Comparison of ENCODE assay signal across 24 cellular contexts in the genomic region with DNA sequence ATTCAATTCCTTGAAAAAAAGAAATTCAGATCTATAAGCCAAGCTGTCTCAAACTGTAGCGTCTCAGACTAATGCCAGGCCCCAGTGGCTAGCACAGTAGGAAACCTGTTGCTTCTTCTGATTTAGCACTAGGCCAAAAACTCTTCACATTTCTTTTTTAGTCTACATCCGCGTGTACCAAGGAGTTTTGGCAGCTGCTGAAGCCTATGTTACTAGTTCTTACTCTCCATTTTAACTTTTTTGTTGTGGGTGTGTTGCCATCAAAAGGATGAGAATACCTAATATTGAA.
"Had no signal": no experiment of that assay in that cellular context is flagged by ENCODE, and none has a peak within 500 bp of the region (broad histone marks: within the 10 kb centered on the region; RNA-seq: fewer than 3 reads in every experiment).

No MANE protein-coding gene starts in this region.

- H3K27ac Mint-ChIP-seq: activated naive CD8-positive, alpha-beta T cell treated with anti-CD3 and anti-CD28 coated beads, Interleukin-2, amount 10 ng/mL, durations not matched to agents 7 days and 5 days; activated T-helper 2 cell treated with anti-CD3 and anti-CD28 coated beads, Interferon-gamma antibody, Interleukin-2, Interleukin-4, amounts not matched to agents 10 μg/mL and 5 μg/mL and 100 μg/mL, durations not matched to agents 14 hours and 24 hours and 36 hours; immature natural killer cell; naive thymus-derived CD4-positive, alpha-beta T cell; stimulated activated memory B cell treated with anti-CD40 and anti-IgM and Interleukin-4, amounts not matched to agents 10 μg/mL and 1 μg/mL and 100 μg/mL, for 72 hours had no signal

- H3K27me3 Mint-ChIP-seq: activated naive CD8-positive, alpha-beta T cell treated with anti-CD3 and anti-CD28 coated beads, Interleukin-2, amount 10 ng/mL, durations not matched to agents 7 days and 5 days; activated T-cell treated with anti-CD3 and anti-CD28 coated beads, Interleukin-2, amount 50 U/mL, for 24 hours had no signal

- H3K36me3 Mint-ChIP-seq: activated naive CD8-positive, alpha-beta T cell treated with anti-CD3 and anti-CD28 coated beads, Interleukin-2, amount 10 ng/mL, durations not matched to agents 7 days and 5 days; immature natural killer cell; stimulated activated memory B cell treated with anti-CD40 and anti-IgM and Interleukin-4, amounts not matched to agents 10 μg/mL and 1 μg/mL and 100 μg/mL, for 72 hours had no signal

- H3K4me3 ChIP-seq: colonic mucosa, esophagus squamous epithelium, gastroesophageal sphincter, left lung, lung, right lobe of liver, skin epidermis, stomach, transverse colon, vagina had no signal

- H3K9me3 Mint-ChIP-seq: activated naive CD8-positive, alpha-beta T cell treated with anti-CD3 and anti-CD28 coated beads, Interleukin-2, amount 10 ng/mL, durations not matched to agents 7 days and 5 days; activated T-cell treated with anti-CD3 and anti-CD28 coated beads, Interleukin-2, amount 50 U/mL, for 24 hours; activated T-helper 2 cell treated with anti-CD3 and anti-CD28 coated beads, Interferon-gamma antibody, Interleukin-2, Interleukin-4, amounts not matched to agents 10 μg/mL and 5 μg/mL and 100 μg/mL, durations not matched to agents 14 hours and 24 hours and 36 hours; immature natural killer cell; neural crest cell; stimulated activated memory B cell treated with anti-CD40 and anti-IgM and Interleukin-4, amounts not matched to agents 10 μg/mL and 1 μg/mL and 100 μg/mL, for 72 hours had no signal

- H3K9me3 ChIP-seq: colonic mucosa, esophagus squamous epithelium, gastroesophageal sphincter, left lung, right lobe of liver, stomach, transverse colon, vagina had no signal

- H3K27me3 ChIP-seq: colonic mucosa, dorsolateral prefrontal cortex, right lobe of liver, transverse colon, vagina had no signal

- H3K4me3 Mint-ChIP-seq: activated T-cell treated with anti-CD3 and anti-CD28 coated beads, Interleukin-2, amount 50 U/mL, for 24 hours; immature natural killer cell; naive thymus-derived CD4-positive, alpha-beta T cell; neural crest cell; stimulated activated memory B cell treated with anti-CD40 and anti-IgM and Interleukin-4, amounts not matched to agents 10 μg/mL and 1 μg/mL and 100 μg/mL, for 72 hours had no signal

- DNase-seq: activated CD4-positive, alpha-beta T cell treated with anti-CD3 and anti-CD28 coated beads, Interleukin-2, amount 50 U/mL, for 1 hour; activated CD8-positive, alpha-beta memory T cell treated with anti-CD3 and anti-CD28 coated beads, Interleukin-2, amount 50 U/mL, for 4 hours; activated naive CD4-positive, alpha-beta T cell; activated naive CD8-positive, alpha-beta T cell treated with anti-CD3 and anti-CD28 coated beads, Interleukin-2, amount 10 ng/mL, durations not matched to agents 7 days and 5 days; activated T-cell treated with anti-CD3 and anti-CD28 coated beads, Interleukin-2, amount 50 U/mL, for 24 hours; colonic mucosa; dorsolateral prefrontal cortex; esophagus squamous epithelium; immature natural killer cell; left lung; naive thymus-derived CD4-positive, alpha-beta T cell; posterior cingulate gyrus; right lobe of liver; stimulated activated CD4-positive, alpha-beta T cell treated with anti-CD3 and anti-CD28 coated beads, Interleukin-2, amount 100 ng/mL, for 24 hours; stomach; transverse colon had no signal

- H3K4me1 ChIP-seq: colonic mucosa, gastroesophageal sphincter, right lobe of liver, vagina had no signal

- H3K27ac ChIP-seq: colonic mucosa, dorsolateral prefrontal cortex, esophagus squamous epithelium, gastroesophageal sphincter, left lung, right lobe of liver, skin epidermis, stomach, transverse colon, vagina had no signal

- ATAC-seq: activated CD4-positive, CD25-positive, alpha-beta regulatory T cell treated with anti-CD3 and anti-CD28 coated beads, Interleukin-2, amount 50 U/mL, for 24 hours; gastroesophageal sphincter; left lung; naive thymus-derived CD4-positive, alpha-beta T cell; right lobe of liver; stimulated activated memory B cell treated with anti-CD40 and anti-IgM and Interleukin-4, amounts not matched to agents 10 μg/mL and 1 μg/mL and 100 μg/mL, for 72 hours had no signal

- H3K36me3 ChIP-seq: colonic mucosa, esophagus squamous epithelium, gastroesophageal sphincter, left lung, right lobe of liver, stomach, transverse colon, vagina had no signal
